1 cellular context compared by ENCODE assay signal in the genomic region with DNA sequence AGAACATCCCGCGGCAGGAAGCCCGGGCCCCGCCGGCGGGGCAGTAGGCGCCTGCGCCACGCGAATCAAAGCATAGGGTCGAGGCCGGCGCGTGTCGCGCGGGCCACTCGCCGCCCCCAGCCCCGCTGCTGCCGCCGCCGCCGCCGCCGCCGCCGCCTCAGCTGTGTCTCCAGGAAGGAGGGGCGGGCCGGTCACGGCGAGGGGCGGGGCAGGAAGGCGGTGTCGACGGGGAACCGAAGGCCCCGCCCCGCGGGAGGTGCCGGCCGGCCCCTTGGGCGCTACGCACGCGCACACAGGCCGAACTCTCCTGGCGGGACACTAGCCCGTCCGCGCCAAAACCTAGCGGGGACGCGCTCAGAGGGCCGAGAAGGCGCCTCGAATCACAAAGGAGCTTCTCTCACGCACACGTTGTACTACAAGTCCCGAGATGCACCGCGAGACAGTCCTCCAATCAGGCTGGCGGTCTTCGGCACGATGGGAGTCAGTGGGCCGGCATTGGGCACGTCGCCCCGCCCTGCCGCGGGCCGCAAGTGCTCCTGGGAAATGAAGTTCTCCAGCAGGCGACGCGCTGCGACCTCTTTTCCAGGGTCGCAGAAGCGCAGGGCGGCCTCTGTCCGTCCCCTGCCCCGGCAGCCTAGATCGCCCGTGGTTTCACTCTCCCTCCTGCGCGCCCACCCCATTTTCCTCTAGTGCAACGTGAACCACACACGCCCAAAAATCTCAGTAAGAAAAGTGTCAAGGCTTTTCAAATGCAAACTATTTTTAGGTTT.
TF ChIP-seq lines count a peak whose summit lies in the region.

A gene (minus strand): TSS at position 171 of the 770 bp plus-strand sequence. CDS start 164 bp downstream, at position 7.

TF ChIP-seq in K562, 482 proteins besides CTCF, POLR2A, EP300 and RAD21 (continued from another document and continues in another):
- TF ChIP-seq, protein P1, sequence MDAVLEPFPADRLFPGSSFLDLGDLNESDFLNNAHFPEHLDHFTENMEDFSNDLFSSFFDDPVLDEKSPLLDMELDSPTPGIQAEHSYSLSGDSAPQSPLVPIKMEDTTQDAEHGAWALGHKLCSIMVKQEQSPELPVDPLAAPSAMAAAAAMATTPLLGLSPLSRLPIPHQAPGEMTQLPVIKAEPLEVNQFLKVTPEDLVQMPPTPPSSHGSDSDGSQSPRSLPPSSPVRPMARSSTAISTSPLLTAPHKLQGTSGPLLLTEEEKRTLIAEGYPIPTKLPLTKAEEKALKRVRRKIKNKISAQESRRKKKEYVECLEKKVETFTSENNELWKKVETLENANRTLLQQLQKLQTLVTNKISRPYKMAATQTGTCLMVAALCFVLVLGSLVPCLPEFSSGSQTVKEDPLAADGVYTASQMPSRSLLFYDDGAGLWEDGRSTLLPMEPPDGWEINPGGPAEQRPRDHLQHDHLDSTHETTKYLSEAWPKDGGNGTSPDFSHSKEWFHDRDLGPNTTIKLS (IDR thresholded peaks at IDR 0.05; ENCODE audit: borderline replicate concordance, low read depth) = peak; percentile 69; the same call in 1 of the 2 replicates
- TF ChIP-seq, protein P2, sequence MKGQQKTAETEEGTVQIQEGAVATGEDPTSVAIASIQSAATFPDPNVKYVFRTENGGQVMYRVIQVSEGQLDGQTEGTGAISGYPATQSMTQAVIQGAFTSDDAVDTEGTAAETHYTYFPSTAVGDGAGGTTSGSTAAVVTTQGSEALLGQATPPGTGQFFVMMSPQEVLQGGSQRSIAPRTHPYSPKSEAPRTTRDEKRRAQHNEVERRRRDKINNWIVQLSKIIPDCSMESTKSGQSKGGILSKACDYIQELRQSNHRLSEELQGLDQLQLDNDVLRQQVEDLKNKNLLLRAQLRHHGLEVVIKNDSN (CRISPR knock-in tag; IDR thresholded peaks at IDR 0.05) = peak; percentile 79
- TF ChIP-seq TBP (optimal IDR thresholded peaks at IDR 0.05; ENCODE audit: low read depth, low read length) (peak; percentile 40), SPI1 (IDR thresholded peaks at IDR 0.05; ENCODE audit: borderline replicate concordance, low read depth, low read length) (no peak), THRAP3 (IDR thresholded peaks at IDR 0.05; ENCODE audit: borderline replicate concordance) (no peak), GABPB1 (CRISPR knock-in tag; IDR thresholded peaks at IDR 0.05) (peak; percentile 34; the same call in 1 of the 2 replicates), ATF7 (IDR thresholded peaks at IDR 0.05) (peak; percentile 55), RAD51 (IDR thresholded peaks at IDR 0.05; ENCODE audit: borderline replicate concordance, low read depth) (peak; percentile 21; the same call in 1 of the 2 replicates), NR2C2 (CRISPR knock-in tag; IDR thresholded peaks at IDR 0.05) (0 out of 2 replicates have a peak, but pooled peaks have one; percentile 48), NR2C2 (tag; IDR thresholded peaks at IDR 0.05) (peak; percentile 88), MBD2 (IDR thresholded peaks at IDR 0.05; ENCODE audit: borderline replicate concordance, low read depth) (peak; percentile 91), HCFC1 (IDR thresholded peaks at IDR 0.05; ENCODE audit: low read depth, low read length) (peak; percentile 93), NBN (IDR thresholded peaks at IDR 0.05; ENCODE audit: low read depth) (no peak), MYC (IDR thresholded peaks at IDR 0.05; ENCODE audit: low read depth, low read length) (peak; percentile 23; the same call in 1 of the 2 replicates), MYC (CRISPR knock-in tag; IDR thresholded peaks at IDR 0.05; ENCODE audit: borderline replicate concordance, low read depth) (no peak), BHLHE40 (IDR thresholded peaks at IDR 0.05; ENCODE audit: low read length) (peak; percentile 23; the same call in 1 of the 2 replicates), CTBP1 (IDR thresholded peaks at IDR 0.05; ENCODE audit: borderline replicate concordance) (0 out of 2 replicates have a peak, but pooled peaks have one; percentile 20), GTF2F1 (IDR thresholded peaks at IDR 0.05; ENCODE audit: low read depth, low read length) (no peak), ZNF146 (CRISPR knock-in tag; IDR thresholded peaks at IDR 0.05; ENCODE audit: unreplicated experiment) (no peak), CREM (IDR thresholded peaks at IDR 0.05; ENCODE audit: low read depth) (peak; percentile 80; the same call in 1 of the 2 replicates), CREB1 (IDR thresholded peaks at IDR 0.05) (peak; percentile 60), CREB1 (CRISPR knock-in tag; IDR thresholded peaks at IDR 0.05) (peak; percentile 64; the same call in 1 of the 2 replicates), NFYB (IDR thresholded peaks at IDR 0.05; ENCODE audit: extremely low read depth, insufficient read length) (peak; percentile 25), POLR2AphosphoS2 (IDR thresholded peaks at IDR 0.05; ENCODE audit: low read length) (no peak), GABPA (tag; conservative IDR thresholded peaks at IDR 0.05; ENCODE audit: low read depth) (peak; percentile 40; the same call in 1 of the 2 replicates), ZNF780A (CRISPR knock-in tag; IDR thresholded peaks at IDR 0.05) (no peak), POLR2G (IDR thresholded peaks at IDR 0.05; ENCODE audit: low read depth, low read length) (peak; percentile 69), NRF1 (conservative IDR thresholded peaks at IDR 0.05 in 1 of 2, IDR thresholded peaks at IDR 0.05 in 1 of 2) (peak; percentile 90 to 92), STAT5B (CRISPR knock-in tag; IDR thresholded peaks at IDR 0.05) (no peak), PHF8 (IDR thresholded peaks at IDR 0.05; ENCODE audit: borderline replicate concordance, low read length) (peak; percentile 36; the same call in 1 of the 2 replicates)
- TF ChIP-seq, protein P3, sequence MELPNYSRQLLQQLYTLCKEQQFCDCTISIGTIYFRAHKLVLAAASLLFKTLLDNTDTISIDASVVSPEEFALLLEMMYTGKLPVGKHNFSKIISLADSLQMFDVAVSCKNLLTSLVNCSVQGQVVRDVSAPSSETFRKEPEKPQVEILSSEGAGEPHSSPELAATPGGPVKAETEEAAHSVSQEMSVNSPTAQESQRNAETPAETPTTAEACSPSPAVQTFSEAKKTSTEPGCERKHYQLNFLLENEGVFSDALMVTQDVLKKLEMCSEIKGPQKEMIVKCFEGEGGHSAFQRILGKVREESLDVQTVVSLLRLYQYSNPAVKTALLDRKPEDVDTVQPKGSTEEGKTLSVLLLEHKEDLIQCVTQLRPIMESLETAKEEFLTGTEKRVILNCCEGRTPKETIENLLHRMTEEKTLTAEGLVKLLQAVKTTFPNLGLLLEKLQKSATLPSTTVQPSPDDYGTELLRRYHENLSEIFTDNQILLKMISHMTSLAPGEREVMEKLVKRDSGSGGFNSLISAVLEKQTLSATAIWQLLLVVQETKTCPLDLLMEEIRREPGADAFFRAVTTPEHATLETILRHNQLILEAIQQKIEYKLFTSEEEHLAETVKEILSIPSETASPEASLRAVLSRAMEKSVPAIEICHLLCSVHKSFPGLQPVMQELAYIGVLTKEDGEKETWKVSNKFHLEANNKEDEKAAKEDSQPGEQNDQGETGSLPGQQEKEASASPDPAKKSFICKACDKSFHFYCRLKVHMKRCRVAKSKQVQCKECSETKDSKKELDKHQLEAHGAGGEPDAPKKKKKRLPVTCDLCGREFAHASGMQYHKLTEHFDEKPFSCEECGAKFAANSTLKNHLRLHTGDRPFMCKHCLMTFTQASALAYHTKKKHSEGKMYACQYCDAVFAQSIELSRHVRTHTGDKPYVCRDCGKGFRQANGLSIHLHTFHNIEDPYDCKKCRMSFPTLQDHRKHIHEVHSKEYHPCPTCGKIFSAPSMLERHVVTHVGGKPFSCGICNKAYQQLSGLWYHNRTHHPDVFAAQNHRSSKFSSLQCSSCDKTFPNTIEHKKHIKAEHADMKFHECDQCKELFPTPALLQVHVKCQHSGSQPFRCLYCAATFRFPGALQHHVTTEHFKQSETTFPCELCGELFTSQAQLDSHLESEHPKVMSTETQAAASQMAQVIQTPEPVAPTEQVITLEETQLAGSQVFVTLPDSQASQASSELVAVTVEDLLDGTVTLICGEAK (IDR thresholded peaks at IDR 0.05) = 0 out of 2 replicates have a peak, but pooled peaks have one; percentile 41
- TF ChIP-seq, protein P3 (CRISPR knock-in tag; IDR thresholded peaks at IDR 0.05) = no peak
- TF ChIP-seq, protein P4, sequence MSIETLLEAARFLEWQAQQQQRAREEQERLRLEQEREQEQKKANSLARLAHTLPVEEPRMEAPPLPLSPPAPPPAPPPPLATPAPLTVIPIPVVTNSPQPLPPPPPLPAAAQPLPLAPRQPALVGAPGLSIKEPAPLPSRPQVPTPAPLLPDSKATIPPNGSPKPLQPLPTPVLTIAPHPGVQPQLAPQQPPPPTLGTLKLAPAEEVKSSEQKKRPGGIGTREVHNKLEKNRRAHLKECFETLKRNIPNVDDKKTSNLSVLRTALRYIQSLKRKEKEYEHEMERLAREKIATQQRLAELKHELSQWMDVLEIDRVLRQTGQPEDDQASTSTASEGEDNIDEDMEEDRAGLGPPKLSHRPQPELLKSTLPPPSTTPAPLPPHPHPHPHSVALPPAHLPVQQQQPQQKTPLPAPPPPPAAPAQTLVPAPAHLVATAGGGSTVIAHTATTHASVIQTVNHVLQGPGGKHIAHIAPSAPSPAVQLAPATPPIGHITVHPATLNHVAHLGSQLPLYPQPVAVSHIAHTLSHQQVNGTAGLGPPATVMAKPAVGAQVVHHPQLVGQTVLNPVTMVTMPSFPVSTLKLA (conservative IDR thresholded peaks at IDR 0.05) = peak; percentile 27 to 54; a peak in 1 of 4 replicates
- TF ChIP-seq, protein P5, sequence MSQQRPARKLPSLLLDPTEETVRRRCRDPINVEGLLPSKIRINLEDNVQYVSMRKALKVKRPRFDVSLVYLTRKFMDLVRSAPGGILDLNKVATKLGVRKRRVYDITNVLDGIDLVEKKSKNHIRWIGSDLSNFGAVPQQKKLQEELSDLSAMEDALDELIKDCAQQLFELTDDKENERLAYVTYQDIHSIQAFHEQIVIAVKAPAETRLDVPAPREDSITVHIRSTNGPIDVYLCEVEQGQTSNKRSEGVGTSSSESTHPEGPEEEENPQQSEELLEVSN (IDR thresholded peaks at IDR 0.05; ENCODE audit: borderline replicate concordance in 1 of 2, extremely low read depth in 1 of 2, insufficient read depth in 1 of 2, insufficient read length in 1 of 2, low read depth in 1 of 2, low read length in 1 of 2, poor library complexity in 1 of 2, severe bottlenecking in 1 of 2) = peak in 1 of 2 experiments; percentile 8
- TF ChIP-seq, protein P6, sequence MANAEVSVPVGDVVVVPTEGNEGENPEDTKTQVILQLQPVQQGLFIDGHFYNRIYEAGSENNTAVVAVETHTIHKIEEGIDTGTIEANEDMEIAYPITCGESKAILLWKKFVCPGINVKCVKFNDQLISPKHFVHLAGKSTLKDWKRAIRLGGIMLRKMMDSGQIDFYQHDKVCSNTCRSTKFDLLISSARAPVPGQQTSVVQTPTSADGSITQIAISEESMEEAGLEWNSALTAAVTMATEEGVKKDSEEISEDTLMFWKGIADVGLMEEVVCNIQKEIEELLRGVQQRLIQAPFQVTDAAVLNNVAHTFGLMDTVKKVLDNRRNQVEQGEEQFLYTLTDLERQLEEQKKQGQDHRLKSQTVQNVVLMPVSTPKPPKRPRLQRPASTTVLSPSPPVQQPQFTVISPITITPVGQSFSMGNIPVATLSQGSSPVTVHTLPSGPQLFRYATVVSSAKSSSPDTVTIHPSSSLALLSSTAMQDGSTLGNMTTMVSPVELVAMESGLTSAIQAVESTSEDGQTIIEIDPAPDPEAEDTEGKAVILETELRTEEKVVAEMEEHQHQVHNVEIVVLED (CRISPR knock-in tag; IDR thresholded peaks at IDR 0.05) = peak; percentile 90
- TF ChIP-seq, protein P7, sequence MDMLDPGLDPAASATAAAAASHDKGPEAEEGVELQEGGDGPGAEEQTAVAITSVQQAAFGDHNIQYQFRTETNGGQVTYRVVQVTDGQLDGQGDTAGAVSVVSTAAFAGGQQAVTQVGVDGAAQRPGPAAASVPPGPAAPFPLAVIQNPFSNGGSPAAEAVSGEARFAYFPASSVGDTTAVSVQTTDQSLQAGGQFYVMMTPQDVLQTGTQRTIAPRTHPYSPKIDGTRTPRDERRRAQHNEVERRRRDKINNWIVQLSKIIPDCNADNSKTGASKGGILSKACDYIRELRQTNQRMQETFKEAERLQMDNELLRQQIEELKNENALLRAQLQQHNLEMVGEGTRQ (CRISPR knock-in tag; IDR thresholded peaks at IDR 0.05) = peak; percentile 77
- TF ChIP-seq, protein P8, sequence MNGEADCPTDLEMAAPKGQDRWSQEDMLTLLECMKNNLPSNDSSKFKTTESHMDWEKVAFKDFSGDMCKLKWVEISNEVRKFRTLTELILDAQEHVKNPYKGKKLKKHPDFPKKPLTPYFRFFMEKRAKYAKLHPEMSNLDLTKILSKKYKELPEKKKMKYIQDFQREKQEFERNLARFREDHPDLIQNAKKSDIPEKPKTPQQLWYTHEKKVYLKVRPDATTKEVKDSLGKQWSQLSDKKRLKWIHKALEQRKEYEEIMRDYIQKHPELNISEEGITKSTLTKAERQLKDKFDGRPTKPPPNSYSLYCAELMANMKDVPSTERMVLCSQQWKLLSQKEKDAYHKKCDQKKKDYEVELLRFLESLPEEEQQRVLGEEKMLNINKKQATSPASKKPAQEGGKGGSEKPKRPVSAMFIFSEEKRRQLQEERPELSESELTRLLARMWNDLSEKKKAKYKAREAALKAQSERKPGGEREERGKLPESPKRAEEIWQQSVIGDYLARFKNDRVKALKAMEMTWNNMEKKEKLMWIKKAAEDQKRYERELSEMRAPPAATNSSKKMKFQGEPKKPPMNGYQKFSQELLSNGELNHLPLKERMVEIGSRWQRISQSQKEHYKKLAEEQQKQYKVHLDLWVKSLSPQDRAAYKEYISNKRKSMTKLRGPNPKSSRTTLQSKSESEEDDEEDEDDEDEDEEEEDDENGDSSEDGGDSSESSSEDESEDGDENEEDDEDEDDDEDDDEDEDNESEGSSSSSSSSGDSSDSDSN (IDR thresholded peaks at IDR 0.05; ENCODE audit: borderline replicate concordance in 1 of 2, low read depth in 2 of 2, low read length in 2 of 2) = no peak
